In the genomic region with DNA sequence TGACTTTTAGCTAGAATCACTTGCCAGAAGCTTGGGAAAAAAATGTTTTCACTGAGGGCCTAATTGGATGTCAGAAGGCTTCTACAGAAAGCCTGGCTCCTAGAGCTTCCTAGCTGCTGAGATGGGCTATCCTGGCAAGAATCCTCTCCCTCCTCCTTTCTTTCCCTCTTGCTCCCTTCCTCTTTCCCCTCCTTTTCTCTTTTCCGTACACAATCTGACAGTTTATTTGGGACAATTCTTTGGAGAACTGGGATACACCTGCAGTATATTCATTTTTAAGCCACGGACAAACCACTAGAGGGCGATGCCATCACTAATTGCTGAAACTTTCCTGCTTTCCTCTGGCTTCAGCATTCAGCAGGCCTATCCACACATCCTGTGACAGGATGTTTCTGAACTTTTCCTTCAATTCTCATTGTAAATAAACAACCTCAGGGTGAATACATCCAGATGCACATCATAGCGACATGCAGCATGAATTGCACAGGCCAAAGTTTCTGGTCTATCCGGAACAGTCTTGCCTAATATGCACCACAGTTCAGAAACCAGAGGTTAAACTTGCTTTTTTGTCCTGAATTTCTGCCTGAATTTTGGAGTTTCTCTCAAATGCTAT, we compare ENCODE assay signal across 1 cellular context.
TF ChIP-seq lines count a peak whose summit lies in the region.

No MANE protein-coding gene starts in this region.

TF ChIP-seq in HepG2, 621 proteins besides CTCF, POLR2A, EP300 and RAD21 (continued from another document and continues in another):
- no peak for TF ChIP-seq ZNF180 (CRISPR knock-in tag; IDR thresholded peaks at IDR 0.05; ENCODE audit: borderline replicate concordance, low read depth)
- no peak for TF ChIP-seq ZNF296 (CRISPR knock-in tag; conservative IDR thresholded peaks at IDR 0.05)
- TF ChIP-seq, protein P1, sequence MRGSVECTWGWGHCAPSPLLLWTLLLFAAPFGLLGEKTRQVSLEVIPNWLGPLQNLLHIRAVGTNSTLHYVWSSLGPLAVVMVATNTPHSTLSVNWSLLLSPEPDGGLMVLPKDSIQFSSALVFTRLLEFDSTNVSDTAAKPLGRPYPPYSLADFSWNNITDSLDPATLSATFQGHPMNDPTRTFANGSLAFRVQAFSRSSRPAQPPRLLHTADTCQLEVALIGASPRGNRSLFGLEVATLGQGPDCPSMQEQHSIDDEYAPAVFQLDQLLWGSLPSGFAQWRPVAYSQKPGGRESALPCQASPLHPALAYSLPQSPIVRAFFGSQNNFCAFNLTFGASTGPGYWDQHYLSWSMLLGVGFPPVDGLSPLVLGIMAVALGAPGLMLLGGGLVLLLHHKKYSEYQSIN (CRISPR knock-in tag; IDR thresholded peaks at IDR 0.05; ENCODE audit: borderline replicate concordance), result no peak
- TF ChIP-seq NFKBIZ (CRISPR knock-in tag; IDR thresholded peaks at IDR 0.05), result 0 out of 2 replicates have a peak, but pooled peaks have one; percentile 42
- no peak for TF ChIP-seq SP2 (CRISPR knock-in tag; IDR thresholded peaks at IDR 0.05)
- peak; percentile 36; the same call in 1 of the 2 replicates for TF ChIP-seq ARNTL (CRISPR knock-in tag; IDR thresholded peaks at IDR 0.05)
- no peak for TF ChIP-seq ZNF782 (CRISPR knock-in tag; IDR thresholded peaks at IDR 0.05; ENCODE audit: borderline replicate concordance)
- TF ChIP-seq CBX1 (IDR thresholded peaks at IDR 0.05; ENCODE audit: low read depth), result no peak
- TF ChIP-seq, protein P2, sequence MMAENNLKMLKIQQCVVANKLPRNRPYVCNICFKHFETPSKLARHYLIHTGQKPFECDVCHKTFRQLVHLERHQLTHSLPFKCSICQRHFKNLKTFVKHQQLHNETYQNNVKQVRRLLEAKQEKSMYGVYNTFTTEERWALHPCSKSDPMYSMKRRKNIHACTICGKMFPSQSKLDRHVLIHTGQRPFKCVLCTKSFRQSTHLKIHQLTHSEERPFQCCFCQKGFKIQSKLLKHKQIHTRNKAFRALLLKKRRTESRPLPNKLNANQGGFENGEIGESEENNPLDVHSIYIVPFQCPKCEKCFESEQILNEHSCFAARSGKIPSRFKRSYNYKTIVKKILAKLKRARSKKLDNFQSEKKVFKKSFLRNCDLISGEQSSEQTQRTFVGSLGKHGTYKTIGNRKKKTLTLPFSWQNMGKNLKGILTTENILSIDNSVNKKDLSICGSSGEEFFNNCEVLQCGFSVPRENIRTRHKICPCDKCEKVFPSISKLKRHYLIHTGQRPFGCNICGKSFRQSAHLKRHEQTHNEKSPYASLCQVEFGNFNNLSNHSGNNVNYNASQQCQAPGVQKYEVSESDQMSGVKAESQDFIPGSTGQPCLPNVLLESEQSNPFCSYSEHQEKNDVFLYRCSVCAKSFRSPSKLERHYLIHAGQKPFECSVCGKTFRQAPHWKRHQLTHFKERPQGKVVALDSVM (CRISPR knock-in tag; IDR thresholded peaks at IDR 0.05), result no peak; the same call in 1 of the 2 replicates
- TF ChIP-seq ZNF282 (IDR thresholded peaks at IDR 0.05; ENCODE audit: partially characterized antibody), result no peak
- TF ChIP-seq, protein P3, sequence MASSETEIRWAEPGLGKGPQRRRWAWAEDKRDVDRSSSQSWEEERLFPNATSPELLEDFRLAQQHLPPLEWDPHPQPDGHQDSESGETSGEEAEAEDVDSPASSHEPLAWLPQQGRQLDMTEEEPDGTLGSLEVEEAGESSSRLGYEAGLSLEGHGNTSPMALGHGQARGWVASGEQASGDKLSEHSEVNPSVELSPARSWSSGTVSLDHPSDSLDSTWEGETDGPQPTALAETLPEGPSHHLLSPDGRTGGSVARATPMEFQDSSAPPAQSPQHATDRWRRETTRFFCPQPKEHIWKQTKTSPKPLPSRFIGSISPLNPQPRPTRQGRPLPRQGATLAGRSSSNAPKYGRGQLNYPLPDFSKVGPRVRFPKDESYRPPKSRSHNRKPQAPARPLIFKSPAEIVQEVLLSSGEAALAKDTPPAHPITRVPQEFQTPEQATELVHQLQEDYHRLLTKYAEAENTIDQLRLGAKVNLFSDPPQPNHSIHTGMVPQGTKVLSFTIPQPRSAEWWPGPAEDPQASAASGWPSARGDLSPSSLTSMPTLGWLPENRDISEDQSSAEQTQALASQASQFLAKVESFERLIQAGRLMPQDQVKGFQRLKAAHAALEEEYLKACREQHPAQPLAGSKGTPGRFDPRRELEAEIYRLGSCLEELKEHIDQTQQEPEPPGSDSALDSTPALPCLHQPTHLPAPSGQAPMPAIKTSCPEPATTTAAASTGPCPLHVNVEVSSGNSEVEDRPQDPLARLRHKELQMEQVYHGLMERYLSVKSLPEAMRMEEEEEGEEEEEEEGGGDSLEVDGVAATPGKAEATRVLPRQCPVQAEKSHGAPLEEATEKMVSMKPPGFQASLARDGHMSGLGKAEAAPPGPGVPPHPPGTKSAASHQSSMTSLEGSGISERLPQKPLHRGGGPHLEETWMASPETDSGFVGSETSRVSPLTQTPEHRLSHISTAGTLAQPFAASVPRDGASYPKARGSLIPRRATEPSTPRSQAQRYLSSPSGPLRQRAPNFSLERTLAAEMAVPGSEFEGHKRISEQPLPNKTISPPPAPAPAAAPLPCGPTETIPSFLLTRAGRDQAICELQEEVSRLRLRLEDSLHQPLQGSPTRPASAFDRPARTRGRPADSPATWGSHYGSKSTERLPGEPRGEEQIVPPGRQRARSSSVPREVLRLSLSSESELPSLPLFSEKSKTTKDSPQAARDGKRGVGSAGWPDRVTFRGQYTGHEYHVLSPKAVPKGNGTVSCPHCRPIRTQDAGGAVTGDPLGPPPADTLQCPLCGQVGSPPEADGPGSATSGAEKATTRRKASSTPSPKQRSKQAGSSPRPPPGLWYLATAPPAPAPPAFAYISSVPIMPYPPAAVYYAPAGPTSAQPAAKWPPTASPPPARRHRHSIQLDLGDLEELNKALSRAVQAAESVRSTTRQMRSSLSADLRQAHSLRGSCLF (CRISPR knock-in tag; IDR thresholded peaks at IDR 0.05; ENCODE audit: borderline replicate concordance), result no peak
- peak; percentile 17; the same call in 1 of the 2 replicates for TF ChIP-seq SMAD3 (CRISPR knock-in tag; IDR thresholded peaks at IDR 0.05)
- TF ChIP-seq, protein P4, sequence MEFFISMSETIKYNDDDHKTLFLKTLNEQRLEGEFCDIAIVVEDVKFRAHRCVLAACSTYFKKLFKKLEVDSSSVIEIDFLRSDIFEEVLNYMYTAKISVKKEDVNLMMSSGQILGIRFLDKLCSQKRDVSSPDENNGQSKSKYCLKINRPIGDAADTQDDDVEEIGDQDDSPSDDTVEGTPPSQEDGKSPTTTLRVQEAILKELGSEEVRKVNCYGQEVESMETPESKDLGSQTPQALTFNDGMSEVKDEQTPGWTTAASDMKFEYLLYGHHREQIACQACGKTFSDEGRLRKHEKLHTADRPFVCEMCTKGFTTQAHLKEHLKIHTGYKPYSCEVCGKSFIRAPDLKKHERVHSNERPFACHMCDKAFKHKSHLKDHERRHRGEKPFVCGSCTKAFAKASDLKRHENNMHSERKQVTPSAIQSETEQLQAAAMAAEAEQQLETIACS (CRISPR knock-in tag; IDR thresholded peaks at IDR 0.05), result no peak
- TF ChIP-seq ZNF746 (CRISPR knock-in tag; IDR thresholded peaks at IDR 0.05), result no peak
- TF ChIP-seq, protein P5, sequence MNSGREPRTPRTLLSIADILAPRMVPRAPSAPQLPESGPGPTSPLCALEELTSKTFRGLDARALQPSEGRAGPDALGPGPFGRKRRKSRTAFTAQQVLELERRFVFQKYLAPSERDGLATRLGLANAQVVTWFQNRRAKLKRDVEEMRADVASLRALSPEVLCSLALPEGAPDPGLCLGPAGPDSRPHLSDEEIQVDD (CRISPR knock-in tag; IDR thresholded peaks at IDR 0.05; ENCODE audit: borderline replicate concordance), result no peak
- no peak for TF ChIP-seq SIX1 (CRISPR knock-in tag; IDR thresholded peaks at IDR 0.05; ENCODE audit: borderline replicate concordance)
- TF ChIP-seq, protein P6, sequence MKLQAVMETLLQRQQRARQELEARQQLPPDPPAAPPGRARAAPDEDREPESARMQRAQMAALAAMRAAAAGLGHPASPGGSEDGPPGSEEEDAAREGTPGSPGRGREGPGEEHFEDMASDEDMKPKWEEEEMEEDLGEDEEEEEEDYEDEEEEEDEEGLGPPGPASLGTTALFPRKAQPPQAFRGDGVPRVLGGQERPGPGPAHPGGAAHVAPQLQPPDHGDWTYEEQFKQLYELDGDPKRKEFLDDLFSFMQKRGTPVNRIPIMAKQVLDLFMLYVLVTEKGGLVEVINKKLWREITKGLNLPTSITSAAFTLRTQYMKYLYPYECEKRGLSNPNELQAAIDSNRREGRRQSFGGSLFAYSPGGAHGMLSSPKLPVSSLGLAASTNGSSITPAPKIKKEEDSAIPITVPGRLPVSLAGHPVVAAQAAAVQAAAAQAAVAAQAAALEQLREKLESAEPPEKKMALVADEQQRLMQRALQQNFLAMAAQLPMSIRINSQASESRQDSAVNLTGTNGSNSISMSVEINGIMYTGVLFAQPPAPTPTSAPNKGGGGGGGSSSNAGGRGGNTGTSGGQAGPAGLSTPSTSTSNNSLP (IDR thresholded peaks at IDR 0.05; ENCODE audit: low read depth, low read length), result peak; percentile 84
- TF ChIP-seq JARID2 (CRISPR knock-in tag; IDR thresholded peaks at IDR 0.05; ENCODE audit: insufficient replicate concordance), result no peak
- TF ChIP-seq AHR (CRISPR knock-in tag; IDR thresholded peaks at IDR 0.05), result no peak
- no peak for TF ChIP-seq ZNF790 (CRISPR knock-in tag; IDR thresholded peaks at IDR 0.05; ENCODE audit: borderline replicate concordance)
- TF ChIP-seq ZKSCAN5 (CRISPR knock-in tag; IDR thresholded peaks at IDR 0.05), result no peak
- no peak for TF ChIP-seq ZNF234 (CRISPR knock-in tag; conservative IDR thresholded peaks at IDR 0.05)
- TF ChIP-seq ZNF879 (CRISPR knock-in tag; IDR thresholded peaks at IDR 0.05), result no peak
- no peak for TF ChIP-seq ZNF235 (CRISPR knock-in tag; IDR thresholded peaks at IDR 0.05; ENCODE audit: borderline replicate concordance)
- TF ChIP-seq ZMYM2 (CRISPR knock-in tag; IDR thresholded peaks at IDR 0.05), result no peak
- TF ChIP-seq, protein P7, sequence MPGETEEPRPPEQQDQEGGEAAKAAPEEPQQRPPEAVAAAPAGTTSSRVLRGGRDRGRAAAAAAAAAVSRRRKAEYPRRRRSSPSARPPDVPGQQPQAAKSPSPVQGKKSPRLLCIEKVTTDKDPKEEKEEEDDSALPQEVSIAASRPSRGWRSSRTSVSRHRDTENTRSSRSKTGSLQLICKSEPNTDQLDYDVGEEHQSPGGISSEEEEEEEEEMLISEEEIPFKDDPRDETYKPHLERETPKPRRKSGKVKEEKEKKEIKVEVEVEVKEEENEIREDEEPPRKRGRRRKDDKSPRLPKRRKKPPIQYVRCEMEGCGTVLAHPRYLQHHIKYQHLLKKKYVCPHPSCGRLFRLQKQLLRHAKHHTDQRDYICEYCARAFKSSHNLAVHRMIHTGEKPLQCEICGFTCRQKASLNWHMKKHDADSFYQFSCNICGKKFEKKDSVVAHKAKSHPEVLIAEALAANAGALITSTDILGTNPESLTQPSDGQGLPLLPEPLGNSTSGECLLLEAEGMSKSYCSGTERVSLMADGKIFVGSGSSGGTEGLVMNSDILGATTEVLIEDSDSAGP (CRISPR knock-in tag; IDR thresholded peaks at IDR 0.05; ENCODE audit: borderline replicate concordance), result no peak
- no peak for TF ChIP-seq ZFP41 (CRISPR knock-in tag; IDR thresholded peaks at IDR 0.05; ENCODE audit: borderline replicate concordance)
- TF ChIP-seq, protein P8, sequence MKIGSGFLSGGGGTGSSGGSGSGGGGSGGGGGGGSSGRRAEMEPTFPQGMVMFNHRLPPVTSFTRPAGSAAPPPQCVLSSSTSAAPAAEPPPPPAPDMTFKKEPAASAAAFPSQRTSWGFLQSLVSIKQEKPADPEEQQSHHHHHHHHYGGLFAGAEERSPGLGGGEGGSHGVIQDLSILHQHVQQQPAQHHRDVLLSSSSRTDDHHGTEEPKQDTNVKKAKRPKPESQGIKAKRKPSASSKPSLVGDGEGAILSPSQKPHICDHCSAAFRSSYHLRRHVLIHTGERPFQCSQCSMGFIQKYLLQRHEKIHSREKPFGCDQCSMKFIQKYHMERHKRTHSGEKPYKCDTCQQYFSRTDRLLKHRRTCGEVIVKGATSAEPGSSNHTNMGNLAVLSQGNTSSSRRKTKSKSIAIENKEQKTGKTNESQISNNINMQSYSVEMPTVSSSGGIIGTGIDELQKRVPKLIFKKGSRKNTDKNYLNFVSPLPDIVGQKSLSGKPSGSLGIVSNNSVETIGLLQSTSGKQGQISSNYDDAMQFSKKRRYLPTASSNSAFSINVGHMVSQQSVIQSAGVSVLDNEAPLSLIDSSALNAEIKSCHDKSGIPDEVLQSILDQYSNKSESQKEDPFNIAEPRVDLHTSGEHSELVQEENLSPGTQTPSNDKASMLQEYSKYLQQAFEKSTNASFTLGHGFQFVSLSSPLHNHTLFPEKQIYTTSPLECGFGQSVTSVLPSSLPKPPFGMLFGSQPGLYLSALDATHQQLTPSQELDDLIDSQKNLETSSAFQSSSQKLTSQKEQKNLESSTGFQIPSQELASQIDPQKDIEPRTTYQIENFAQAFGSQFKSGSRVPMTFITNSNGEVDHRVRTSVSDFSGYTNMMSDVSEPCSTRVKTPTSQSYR (CRISPR knock-in tag; IDR thresholded peaks at IDR 0.05; ENCODE audit: borderline replicate concordance), result no peak
- TF ChIP-seq, protein P9, sequence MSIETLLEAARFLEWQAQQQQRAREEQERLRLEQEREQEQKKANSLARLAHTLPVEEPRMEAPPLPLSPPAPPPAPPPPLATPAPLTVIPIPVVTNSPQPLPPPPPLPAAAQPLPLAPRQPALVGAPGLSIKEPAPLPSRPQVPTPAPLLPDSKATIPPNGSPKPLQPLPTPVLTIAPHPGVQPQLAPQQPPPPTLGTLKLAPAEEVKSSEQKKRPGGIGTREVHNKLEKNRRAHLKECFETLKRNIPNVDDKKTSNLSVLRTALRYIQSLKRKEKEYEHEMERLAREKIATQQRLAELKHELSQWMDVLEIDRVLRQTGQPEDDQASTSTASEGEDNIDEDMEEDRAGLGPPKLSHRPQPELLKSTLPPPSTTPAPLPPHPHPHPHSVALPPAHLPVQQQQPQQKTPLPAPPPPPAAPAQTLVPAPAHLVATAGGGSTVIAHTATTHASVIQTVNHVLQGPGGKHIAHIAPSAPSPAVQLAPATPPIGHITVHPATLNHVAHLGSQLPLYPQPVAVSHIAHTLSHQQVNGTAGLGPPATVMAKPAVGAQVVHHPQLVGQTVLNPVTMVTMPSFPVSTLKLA (IDR thresholded peaks at IDR 0.05), result 0 out of 2 replicates have a peak, but pooled peaks have one; percentile 2
- peak; percentile 36; the same call in 1 of the 2 replicates for TF ChIP-seq ZNF292 (CRISPR knock-in tag; IDR thresholded peaks at IDR 0.05; ENCODE audit: borderline replicate concordance, low read depth)
- TF ChIP-seq KDM5B (CRISPR knock-in tag; IDR thresholded peaks at IDR 0.05; ENCODE audit: borderline replicate concordance), result no peak
- no peak for TF ChIP-seq GTF3A (CRISPR knock-in tag; conservative IDR thresholded peaks at IDR 0.05)
- no peak for TF ChIP-seq ZNF33B (CRISPR knock-in tag; IDR thresholded peaks at IDR 0.05)
- no peak for TF ChIP-seq CCDC6 (CRISPR knock-in tag; IDR thresholded peaks at IDR 0.05)
- TF ChIP-seq JUN (CRISPR knock-in tag; IDR thresholded peaks at IDR 0.05), result no peak
- TF ChIP-seq ZNF775 (CRISPR knock-in tag; IDR thresholded peaks at IDR 0.05; ENCODE audit: borderline replicate concordance), result peak; percentile 94
- TF ChIP-seq KDM5A (IDR thresholded peaks at IDR 0.05; ENCODE audit: borderline replicate concordance, low read length), result no peak
- TF ChIP-seq SCMH1 (CRISPR knock-in tag; IDR thresholded peaks at IDR 0.05; ENCODE audit: borderline replicate concordance), result no peak
